In the genomic region with DNA sequence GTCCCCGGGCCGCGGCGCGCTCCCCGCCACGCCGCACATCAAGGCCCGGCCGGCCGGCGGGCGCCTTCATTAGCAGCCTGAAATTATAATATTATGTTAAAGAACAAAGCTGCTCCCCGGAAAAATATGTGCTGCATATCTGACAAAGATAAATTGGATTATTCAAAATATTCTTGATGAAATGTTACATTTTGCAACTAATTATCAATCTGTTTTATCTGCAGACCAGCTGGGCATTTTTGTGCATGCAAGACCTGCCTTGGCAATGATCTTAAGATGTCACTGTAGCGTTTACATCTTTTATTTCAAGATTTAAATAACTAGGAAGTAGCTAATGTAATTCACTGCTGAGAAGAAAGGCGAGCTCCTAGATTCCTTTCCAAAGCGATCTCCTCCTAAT, we compare ENCODE assay signal across 10 cellular contexts.
"Had no signal": no experiment of that assay in that cellular context is flagged by ENCODE, and none has a peak within 500 bp of the region (broad histone marks: within the 10 kb centered on the region; RNA-seq: fewer than 3 reads in every experiment).

No MANE protein-coding gene starts in this region.

- H3K27ac Mint-ChIP-seq: immature natural killer cell; stimulated activated naive B cell treated with anti-CD40 and anti-IgM and Interleukin-4, amounts not matched to agents 10 μg/mL and 1 μg/mL and 100 μg/mL, for 72 hours had no signal

- DNase-seq: activated CD4-positive, alpha-beta T cell treated with anti-CD3 and anti-CD28 coated beads, Interleukin-2, amount 50 U/mL, for 1 hour; activated naive CD4-positive, alpha-beta T cell treated with Interleukin-2 at 50 U/mL for 16 hours; activated T-cell treated with anti-CD3 and anti-CD28 coated beads for 4 hours; dermis blood vessel endothelial cell; immature natural killer cell; stimulated activated CD4-positive, alpha-beta T cell treated with anti-CD3 and anti-CD28 coated beads, Interleukin-2, amount 100 ng/mL, for 48 hours; stimulated activated naive B cell treated with anti-CD40 and anti-IgM and Interleukin-4, amounts not matched to agents 10 μg/mL and 1 μg/mL and 100 μg/mL, for 72 hours; SW 1271; tibial artery had no signal

- H3K9me3 ChIP-seq: neutrophil had no signal

- H3K27ac ChIP-seq: neutrophil, tibial artery had no signal

- H3K36me3 Mint-ChIP-seq: stimulated activated naive B cell treated with anti-CD40 and anti-IgM and Interleukin-4, amounts not matched to agents 10 μg/mL and 1 μg/mL and 100 μg/mL, for 72 hours had no signal

- H3K4me3 Mint-ChIP-seq: immature natural killer cell; stimulated activated naive B cell treated with anti-CD40 and anti-IgM and Interleukin-4, amounts not matched to agents 10 μg/mL and 1 μg/mL and 100 μg/mL, for 72 hours had no signal

- H3K4me3 ChIP-seq: tibial artery had no signal

- H3K4me1 Mint-ChIP-seq: immature natural killer cell; stimulated activated naive B cell treated with anti-CD40 and anti-IgM and Interleukin-4, amounts not matched to agents 10 μg/mL and 1 μg/mL and 100 μg/mL, for 72 hours had no signal

- H3K36me3 ChIP-seq: neutrophil, tibial artery had no signal
